7 cellular contexts compared by ENCODE assay signal in the genomic region with DNA sequence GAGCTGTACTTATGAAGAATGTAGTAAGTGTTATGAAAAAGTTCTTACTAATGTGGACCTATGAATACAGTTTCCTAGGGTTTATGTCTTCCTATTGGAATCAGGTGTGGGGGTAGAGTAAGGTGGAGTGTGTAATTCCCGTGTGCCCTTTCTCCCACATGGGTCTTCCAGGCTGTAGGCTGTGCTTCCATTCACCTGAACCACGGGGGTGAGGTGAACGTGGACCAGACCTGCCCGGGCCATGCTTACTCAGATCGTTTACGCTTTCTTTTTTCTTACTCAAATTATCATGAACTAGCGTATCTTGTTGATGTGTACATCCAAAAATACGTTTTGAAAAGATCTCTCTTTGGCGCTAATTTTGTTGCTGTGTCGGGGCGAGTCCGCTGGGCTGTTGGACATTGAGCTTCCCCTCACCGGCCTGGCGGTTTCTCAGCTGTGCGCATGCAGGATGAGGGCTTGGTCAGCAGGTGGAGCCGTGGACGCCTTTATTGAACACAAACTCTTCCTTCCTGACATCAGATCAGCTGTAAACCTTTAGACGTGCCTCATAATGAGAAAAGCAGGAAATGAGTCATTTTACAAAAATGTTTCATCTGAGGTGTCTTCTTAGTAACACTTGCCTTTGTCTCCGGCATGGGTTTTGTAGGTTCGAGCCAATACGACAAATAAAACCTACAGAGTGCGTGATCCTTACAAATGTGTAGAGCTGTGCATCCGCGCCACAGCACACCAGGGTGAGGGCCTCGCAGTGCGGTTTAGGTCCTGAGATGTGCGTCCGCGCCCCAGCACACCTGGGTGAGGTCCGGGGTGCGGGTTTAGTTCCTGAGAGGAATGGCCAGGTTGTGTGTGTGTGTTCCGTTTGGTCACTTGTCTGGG. TPM values are rescaled to one million over a fixed set of nuclear protein-coding genes. Genes with fewer than 3 reads are reported as not detected.
DNase-seq lines count a peak whose midpoint lies in the region; ATAC-seq and TF ChIP-seq lines count a peak whose summit lies in the region.

No MANE protein-coding gene starts in this region.

- H3K4me3 ChIP-seq in GM23338, result no peak overlapping the region
- no peak overlapping the region for H3K4me3 ChIP-seq in LNCaP clone FGC (ENCODE audit: low read depth, low read length)
- no peak overlapping the region for H3K4me3 ChIP-seq in liver (ENCODE audit: low read depth in 1 of 3, low read length in 3 of 3)

- H3K27ac Mint-ChIP-seq in GM23338, result peak overlapping the region; percentile 48
- H3K27ac Mint-ChIP-seq in activated B cell treated with CpG ODN at 0.5 μM for 24 hours, result peak overlapping the region; percentile 77
- peak overlapping the region; percentile 89 for H3K27ac Mint-ChIP-seq in central memory CD8-positive, alpha-beta T cell (ENCODE audit: low read depth)

- H3K27me3 Mint-ChIP-seq in GM23338 (ENCODE audit: insufficient read depth, low read depth, poor library complexity) (peaks cover 9% of the 10 kb centered on the region), activated B cell treated with CpG ODN at 0.5 μM for 24 hours (no peaks in the 10 kb centered on the region)
- H3K27me3 Mint-ChIP-seq in central memory CD8-positive, alpha-beta T cell, result no peaks in the 10 kb centered on the region

- TF ChIP-seq RAD21 in liver (IDR thresholded peaks at IDR 0.05), result peak in 1 of 2 donors; percentile 64

- H3K36me3 Mint-ChIP-seq in GM23338 (ENCODE audit: low read depth) (peaks cover 48% of the 10 kb centered on the region), activated B cell treated with CpG ODN at 0.5 μM for 24 hours (ENCODE audit: low read depth) (peaks cover 96% of the 10 kb centered on the region)
- peaks cover 56% of the 10 kb centered on the region for H3K36me3 Mint-ChIP-seq in central memory CD8-positive, alpha-beta T cell (ENCODE audit: insufficient read depth)

- H3K9ac ChIP-seq in liver (ENCODE audit: low read depth in 1 of 2, low read length in 2 of 2), result no peak overlapping the region

- no peak overlapping the region for H3K4me2 ChIP-seq in GM23338

- H3K9me3 Mint-ChIP-seq in GM23338 (no peaks in the 10 kb centered on the region), activated B cell treated with CpG ODN at 0.5 μM for 24 hours (no peaks in the 10 kb centered on the region)
- H3K9me3 Mint-ChIP-seq in central memory CD8-positive, alpha-beta T cell, result no peaks in the 10 kb centered on the region

- H3K4me1 Mint-ChIP-seq in GM23338 (peaks cover 35% of the 10 kb centered on the region), activated B cell treated with CpG ODN at 0.5 μM for 24 hours (peaks cover 10% of the 10 kb centered on the region)
- H3K4me1 Mint-ChIP-seq in central memory CD8-positive, alpha-beta T cell, result peaks cover 48% of the 10 kb centered on the region

- H3K27me3 ChIP-seq in GM23338 (ENCODE audit: insufficient read depth) (no peaks in the 10 kb centered on the region), liver (ENCODE audit: control insufficient read depth in 4 of 4, insufficient read depth in 4 of 4, low read length in 3 of 4) (no peaks in the 10 kb centered on the region)

- H3K27ac ChIP-seq in GM23338 (ENCODE audit: low read depth) (peak overlapping the region; percentile 80), liver (ENCODE audit: low read depth in 1 of 2, low read length in 2 of 2) (no peak overlapping the region)

- H3K4me1 ChIP-seq in GM23338 (ENCODE audit: insufficient read depth), result peaks cover 11% of the 10 kb centered on the region
- no peaks in the 10 kb centered on the region for H3K4me1 ChIP-seq in liver (ENCODE audit: control insufficient read depth in 4 of 4, insufficient read depth in 4 of 4, low read length in 3 of 4)

- intact Hi-C loops in activated B cell treated with CpG ODN at 0.5 μM for 24 hours (cut with micrococcal nuclease), result loop anchor here (2.0 kb wide), 1 partner anchor 1869 kb away; no protein-coding TSS in a partner anchor

- peak; percentile 92 for DNase-seq in GM23338 (ENCODE audit: low spot score)
- DNase-seq in LNCaP clone FGC (ENCODE audit: low read depth), result peak; percentile 19
- DNase-seq in activated B cell treated with CpG ODN at 0.5 μM for 24 hours, result no peak
- peak; percentile 47 to 64 for DNase-seq in central memory CD8-positive, alpha-beta T cell (ENCODE audit: low spot score in 2 of 2)
- peak; percentile 58 for DNase-seq in stimulated activated CD8-positive, alpha-beta memory T cell treated with anti-CD3 and anti-CD28 coated beads, Interleukin-12 subunit alpha, Interleukin-12 subunit beta, amount 100 ng/mL, for 1 hour (ENCODE audit: low read depth)

- H3K9me3 ChIP-seq in liver (ENCODE audit: control insufficient read depth in 4 of 4, low read length in 3 of 4), result no peaks in the 10 kb centered on the region

- H2AFZ ChIP-seq in GM23338, result no peak overlapping the region

- peak; percentile 90 for ATAC-seq in GM23338
- peak; percentile 97 for ATAC-seq in activated B cell treated with CpG ODN at 0.5 μM for 24 hours (ENCODE audit: low read depth)
- ATAC-seq in central memory CD8-positive, alpha-beta T cell (replicated peaks; ENCODE audit: extremely low read depth, poor library complexity, severe bottlenecking), result peak; percentile 95

- WGBS in liver, result 82% methylated on average over 32 of the region's 32 CpGs

- TF ChIP-seq CTCF in GM12872 (IDR thresholded peaks at IDR 0.05; ENCODE audit: insufficient read depth, low read depth, low read length) (peak; percentile 66), GM23338 (conservative IDR thresholded peaks at IDR 0.05; ENCODE audit: low read depth in 2 of 2) (peak; percentile 81 to 85), LNCaP clone FGC (IDR thresholded peaks at IDR 0.05; ENCODE audit: control insufficient read depth, extremely low read depth, insufficient read depth) (peak; percentile 73), activated B cell treated with CpG ODN at 0.5 μM for 24 hours (IDR thresholded peaks at IDR 0.05) (no peak), liver (IDR thresholded peaks at IDR 0.05; ENCODE audit: low read depth, low read length, missing input control) (peak; percentile 41)

- POLR2A ChIA-PET in activated B cell treated with CpG ODN at 0.5 μM for 24 hours (lab: Charles Lee), result no interaction called here

- H3K36me3 ChIP-seq in GM23338 (ENCODE audit: insufficient read depth) (no peaks in the 10 kb centered on the region; the same call in 1 of the 2 replicates), liver (ENCODE audit: control insufficient read depth in 4 of 4, insufficient read depth in 3 of 4, low read depth in 1 of 4, low read length in 3 of 4) (peaks cover 11 to 69% (median 51%) of the 10 kb centered on the region in 4 donors)

- no peaks in the 10 kb centered on the region for H3F3A ChIP-seq in GM23338 (replicated peaks; ENCODE audit: low read depth)

- CTCF ChIA-PET in activated B cell treated with CpG ODN at 0.5 μM for 24 hours (lab: Charles Lee), result interaction anchor here (0.6 to 1.7 kb wide), 2 partner anchors 1820 to 1933 kb away, joined by 3 to 9 read pairs; no protein-coding TSS in a partner anchor

- H3K79me2 ChIP-seq in GM23338 (replicated peaks; ENCODE audit: insufficient read depth), result peaks cover 5% of the 10 kb centered on the region; the same call in 1 of the 2 replicates

- no peak overlapping the region for H3K4me3 Mint-ChIP-seq in GM23338
- no peak overlapping the region for H3K4me3 Mint-ChIP-seq in activated B cell treated with CpG ODN at 0.5 μM for 24 hours
- H3K4me3 Mint-ChIP-seq in central memory CD8-positive, alpha-beta T cell, result peak overlapping the region; percentile 63

- H3K9me2 ChIP-seq in GM23338 (ENCODE audit: insufficient read depth), result peaks cover 5% of the 10 kb centered on the region; the same call in 1 of the 2 replicates

- H4K20me1 ChIP-seq in GM23338 (replicated peaks; ENCODE audit: insufficient read depth), result no peaks in the 10 kb centered on the region; the same call in none of the 2 replicates

TF ChIP-seq in GM23338, 12 proteins besides CTCF, POLR2A, EP300 and RAD21:
- TF ChIP-seq CREB1 (CRISPR knock-in tag; IDR thresholded peaks at IDR 0.05; ENCODE audit: low read depth) (0 out of 2 replicates have a peak, but pooled peaks have one; percentile 7), ZNF331 (CRISPR knock-in tag; IDR thresholded peaks at IDR 0.05; ENCODE audit: low read depth) (no peak)
TF ChIP-seq in GM23338: peak in this region for 1.

TF ChIP-seq in liver, 16 proteins besides CTCF, POLR2A, EP300 and RAD21:
- TF ChIP-seq EGR1 (IDR thresholded peaks at IDR 0.05; ENCODE audit: low read depth in 2 of 2), result no peak
- no peak for TF ChIP-seq FOXA1 (IDR thresholded peaks at IDR 0.05)
- TF ChIP-seq JUND (IDR thresholded peaks at IDR 0.05), result peak in 1 of 2 donors; percentile 42
- no peak for TF ChIP-seq HNF4G (IDR thresholded peaks at IDR 0.05)
TF ChIP-seq in liver: peak in this region for 1.

RNA-seq across cellular contexts. Expression of gene WDR37, which starts 53.8 kb away (rescaled TPM):
- 9.7 and 10.2 TPM in 2 replicates for total RNA-seq in GM23338 (2014; rRNA removed; shearing (Covaris generic))
- polyA plus RNA-seq in GM23338 (2016; fragmentation: Nextera tagmentation; extraction: Ambion mirVana) (6.0 TPM in 2 replicates), liver (1 to 10 TPM; 3.6 to 4.3 TPM)
- total RNA-seq in activated B cell treated with CpG ODN at 0.5 μM for 24 hours (16.2 and 20.0 TPM in 2 replicates), liver (10 to 100 TPM in 1 of 2 donors, 1 to 10 TPM in 1; 6.9 to 12.1 TPM)
